In genomic region chr10:130992802-130993523, GRCh38 we compare ENCODE assay signal across 28 cellular contexts.
"Had no signal": no experiment of that assay in that cellular context is flagged by ENCODE, and none has a peak within 500 bp of the region (broad histone marks: within the 10 kb centered on the region; RNA-seq: fewer than 3 reads in every experiment).

No MANE protein-coding gene starts in this region.

- H3K4me1 ChIP-seq: adrenal gland, body of pancreas, breast epithelium, SJCRH30 had no signal

- H3K4me3 ChIP-seq: adrenal gland, body of pancreas, breast epithelium, SJCRH30, SK-N-MC had no signal

- H3K27ac Mint-ChIP-seq: activated CD8-positive, alpha-beta T cell treated with anti-CD3 and anti-CD28 coated beads for 36 hours; activated naive CD4-positive, alpha-beta T cell treated with anti-CD3 and anti-CD28 coated beads for 36 hours; activated naive CD4-positive, alpha-beta T cell treated with anti-CD3 and anti-CD28 coated beads, Interleukin-2, amount 50 U/mL, for 72 hours; activated T-helper 1 cell treated with anti-CD3 and anti-CD28 coated beads, Interleukin-12 subunit alpha, Interleukin-12 subunit beta, Interleukin-2, Interleukin-4 antibody, amounts not matched to agents 30 ng/mL and 10 ng/mL and 1 ng/mL, durations not matched to agents 14 hours and 24 hours and 36 hours; T-helper 1 cell treated with Interleukin-12 subunit alpha and Interleukin-12 subunit beta and Interleukin-4 antibody, amounts not matched to agents 30 μg/mL and 1 μg/mL, for 36 hours; T-helper 2 cell treated with Interferon-gamma antibody and Interleukin-4, amounts not matched to agents 5 μg/mL and 100 μg/mL, for 36 hours had no signal

- H3K9me3 Mint-ChIP-seq: activated CD8-positive, alpha-beta T cell treated with anti-CD3 and anti-CD28 coated beads for 36 hours; activated T-cell treated with anti-CD3 and anti-CD28 coated beads, Interleukin-2, amount 50 U/mL, for 4 hours; activated T-helper 1 cell treated with anti-CD3 and anti-CD28 coated beads, Interleukin-12 subunit alpha, Interleukin-12 subunit beta, Interleukin-2, Interleukin-4 antibody, amounts not matched to agents 30 ng/mL and 10 ng/mL and 1 ng/mL, durations not matched to agents 14 hours and 24 hours and 36 hours; T-helper 1 cell treated with Interleukin-12 subunit alpha and Interleukin-12 subunit beta and Interleukin-4 antibody, amounts not matched to agents 30 μg/mL and 1 μg/mL, for 36 hours; T-helper 2 cell treated with Interferon-gamma antibody and Interleukin-4, amounts not matched to agents 5 μg/mL and 100 μg/mL, for 36 hours had no signal

- H3K27ac ChIP-seq: adrenal gland, body of pancreas, breast epithelium, SJCRH30, SK-N-MC had no signal

- H3K4me3 Mint-ChIP-seq: activated CD8-positive, alpha-beta T cell treated with anti-CD3 and anti-CD28 coated beads for 36 hours; activated naive CD4-positive, alpha-beta T cell treated with anti-CD3 and anti-CD28 coated beads for 36 hours; activated T-cell treated with anti-CD3 and anti-CD28 coated beads, Interleukin-2, amount 50 U/mL, for 4 hours; activated T-helper 1 cell treated with anti-CD3 and anti-CD28 coated beads, Interleukin-12 subunit alpha, Interleukin-12 subunit beta, Interleukin-2, Interleukin-4 antibody, amounts not matched to agents 30 ng/mL and 10 ng/mL and 1 ng/mL, durations not matched to agents 14 hours and 24 hours and 36 hours; T-helper 1 cell treated with Interleukin-12 subunit alpha and Interleukin-12 subunit beta and Interleukin-4 antibody, amounts not matched to agents 30 μg/mL and 1 μg/mL, for 36 hours; T-helper 2 cell treated with Interferon-gamma antibody and Interleukin-4, amounts not matched to agents 5 μg/mL and 100 μg/mL, for 36 hours had no signal

- DNase-seq: activated CD4-positive, alpha-beta T cell treated with anti-CD3 and anti-CD28 coated beads, Interleukin-2, amount 50 U/mL, for 1 hour; activated CD8-positive, alpha-beta T cell treated with anti-CD3 and anti-CD28 coated beads for 36 hours; activated gamma-delta T cell treated with Interleukin-2 at 50 U/mL for 16 hours; activated naive CD4-positive, alpha-beta T cell treated with anti-CD3 and anti-CD28 coated beads for 36 hours; activated T-cell treated with anti-CD3 and anti-CD28 coated beads for 4 hours; activated T-cell treated with anti-CD3 and anti-CD28 coated beads, Interleukin-2, amount 50 U/mL, for 4 hours; Karpas-422; KBM-7; NCI-H1105; NCI-H1417 treated with DMSO at 0.1 percent for 48 hours; NCI-H187 treated with DMSO at 0.1 percent for 48 hours; NCI-H2081; NCI-H226; NCI-H446 treated with DMSO at 0.1 percent for 48 hours; NCI-H524; SHP77; SJCRH30 had no signal

- H3K27me3 Mint-ChIP-seq: activated CD8-positive, alpha-beta T cell treated with anti-CD3 and anti-CD28 coated beads for 36 hours had no signal

- H3K36me3 ChIP-seq: adrenal gland, breast epithelium, SJCRH30 had no signal

- H3K9me3 ChIP-seq: adrenal gland, body of pancreas, SJCRH30 had no signal

- FAIRE-seq: astrocyte, TTC549 had no signal

- H3K27me3 ChIP-seq: adrenal gland, body of pancreas, SJCRH30 had no signal

- ATAC-seq: activated CD8-positive, alpha-beta T cell treated with anti-CD3 and anti-CD28 coated beads for 36 hours; activated naive CD4-positive, alpha-beta T cell treated with anti-CD3 and anti-CD28 coated beads, Interleukin-2, amount 50 U/mL, for 72 hours; activated T-cell treated with anti-CD3 and anti-CD28 coated beads, Interleukin-2, amount 50 U/mL, for 4 hours; body of pancreas; Panc1 had no signal
